Comparison of ENCODE assay signal across 21 cellular contexts in genomic region chr9:72696481-72696880, GRCh38.
A peak's percentile ranks its signal among the peaks of the same experiment; 100 is the strongest.
DNase-seq lines count a peak whose midpoint lies in the region; ATAC-seq, FAIRE-seq and TF ChIP-seq lines count a peak whose summit lies in the region.
"Had no signal": no experiment of that assay in that cellular context is flagged by ENCODE, and none has a peak within 500 bp of the region (broad histone marks: within the 10 kb centered on the region; RNA-seq: fewer than 3 reads in every experiment).

No MANE protein-coding gene starts in this region.

- no peaks in the 10 kb centered on the region for H3K27me3 ChIP-seq in KMS-11 (ENCODE audit: insufficient read depth, low read depth)
- no peaks in the 10 kb centered on the region for H3K27me3 ChIP-seq in adipocyte (replicated peaks; ENCODE audit: control insufficient read depth, insufficient read depth, low read length)
- H3K27me3 ChIP-seq: BLaER1 treated with 17β-estradiol and CSF1 and Interleukin-3, amounts not matched to agents 10 nM and 100 nM had no signal

- H3K4me3 ChIP-seq in KMS-11 (IDR thresholded peaks at IDR 0.05; ENCODE audit: insufficient read depth, low read depth, low read length), result no peak overlapping the region
- no peak overlapping the region for H3K4me3 ChIP-seq in adipocyte (ENCODE audit: low read length)
- H3K4me3 ChIP-seq: A549; BLaER1 treated with 17β-estradiol and CSF1 and Interleukin-3, amounts not matched to agents 10 nM and 100 nM had no signal

- H3K27ac ChIP-seq in KMS-11, result no peak overlapping the region
- H3K27ac ChIP-seq: 22Rv1; A549; BLaER1 treated with 17β-estradiol and CSF1 and Interleukin-3, amounts not matched to agents 10 nM and 100 nM; C4-2B had no signal

- TF ChIP-seq POLR2A in H54 (IDR thresholded peaks at IDR 0.05; ENCODE audit: low read depth, low read length), result no peak

- no peaks in the 10 kb centered on the region for H4K20me1 ChIP-seq in KMS-11 (ENCODE audit: insufficient read depth)
- H4K20me1 ChIP-seq: BLaER1 treated with 17β-estradiol and CSF1 and Interleukin-3, amounts not matched to agents 10 nM and 100 nM had no signal

- peak overlapping the region; percentile 23 for H3K4me2 ChIP-seq in KMS-11
- H3K4me2 ChIP-seq: A549; BLaER1 treated with 17β-estradiol and CSF1 and Interleukin-3, amounts not matched to agents 10 nM and 100 nM had no signal

- FAIRE-seq in H54 (lab: Jason Lieb, UNC) (peak; percentile 36), frontal cortex (lab: Jason Lieb, UNC) (no peak)
- FAIRE-seq: D721Med, G401.6, GM12891, GM19239 had no signal

- no peak for ATAC-seq in HG03460 (IDR thresholded peaks at IDR 0.05; ENCODE audit: unreplicated experiment)
- ATAC-seq: A549; CD8-positive, alpha-beta T cell had no signal

- no peak overlapping the region for H2AFZ ChIP-seq in KMS-11 (ENCODE audit: low read depth)

- H3K79me2 ChIP-seq in KMS-11 (ENCODE audit: insufficient read depth, low read depth), result no peaks in the 10 kb centered on the region

- no peaks in the 10 kb centered on the region for H3K9me3 ChIP-seq in adipocyte (ENCODE audit: control insufficient read depth, low read length)
- H3K9me3 ChIP-seq: A549; BLaER1 treated with 17β-estradiol and CSF1 and Interleukin-3, amounts not matched to agents 10 nM and 100 nM; Caco-2 had no signal

- TF ChIP-seq CTCF in KMS-11 (conservative IDR thresholded peaks at IDR 0.05; ENCODE audit: low read depth, low read length), result no peak

- H3K36me3 ChIP-seq in KMS-11 (ENCODE audit: insufficient read depth), result no peaks in the 10 kb centered on the region
- no peaks in the 10 kb centered on the region for H3K36me3 ChIP-seq in adipocyte (ENCODE audit: control insufficient read depth, insufficient read depth, low read length, severe bottlenecking)
- H3K36me3 ChIP-seq: BLaER1 treated with 17β-estradiol and CSF1 and Interleukin-3, amounts not matched to agents 10 nM and 100 nM had no signal

- H3K9ac ChIP-seq in KMS-11 (no peak overlapping the region), adipocyte (ENCODE audit: low read length) (no peak overlapping the region)
- H3K9ac ChIP-seq: BLaER1 treated with 17β-estradiol and CSF1 and Interleukin-3, amounts not matched to agents 10 nM and 100 nM had no signal

- DNase-seq in H54 (ENCODE audit: insufficient read length, low spot score) (no peak), adipocyte (ENCODE audit: low read depth) (peak; percentile 37), frontal cortex (ENCODE audit: low spot score in 2 of 2) (no peak)
- no peak for DNase-seq in stimulated activated CD4-positive, alpha-beta T cell treated with anti-CD3 and anti-CD28 coated beads, Interleukin-2, amount 100 ng/mL, for 24 hours
- DNase-seq: AML-193; Caco-2; Calu3; CD4-positive, alpha-beta T cell; CD8-positive, alpha-beta T cell; DMS79 treated with DMSO at 0.1 percent for 48 hours; GF-D8 had no signal

- H3K4me1 ChIP-seq in KMS-11 (ENCODE audit: low read depth, poor library complexity, severe bottlenecking) (peaks cover 12% of the 10 kb centered on the region), adipocyte (ENCODE audit: control insufficient read depth, insufficient read depth, low read length) (no peaks in the 10 kb centered on the region)
- H3K4me1 ChIP-seq: A549; BLaER1 treated with 17β-estradiol and CSF1 and Interleukin-3, amounts not matched to agents 10 nM and 100 nM; Caco-2 had no signal
